Comparison of ENCODE assay signal across 2 cellular contexts in genomic region chr1:39981385-39981784, GRCh38.
TF ChIP-seq lines count a peak whose summit lies in the region.

No MANE protein-coding gene starts in this region.

TF ChIP-seq in SK-N-SH, 30 proteins besides CTCF, POLR2A, EP300 and RAD21:
- TF ChIP-seq MXI1 (IDR thresholded peaks at IDR 0.05; ENCODE audit: low read depth, low read length) (no peak), TAF1 (IDR thresholded peaks at IDR 0.05; ENCODE audit: borderline replicate concordance, low read depth, low read length) (no peak), ELF1 (IDR thresholded peaks at IDR 0.05) (no peak), USF2 (IDR thresholded peaks at IDR 0.05; ENCODE audit: borderline replicate concordance, low read depth, low read length) (no peak), TCF12 (IDR thresholded peaks at IDR 0.05) (no peak), YY1 (IDR thresholded peaks at IDR 0.05; ENCODE audit: low read depth) (no peak), NRF1 (IDR thresholded peaks at IDR 0.05; ENCODE audit: low read depth, low read length) (no peak), JUND (IDR thresholded peaks at IDR 0.05) (no peak), FOSL2 (IDR thresholded peaks at IDR 0.05; ENCODE audit: borderline replicate concordance, low read depth) (no peak), SIN3A (IDR thresholded peaks at IDR 0.05; ENCODE audit: borderline replicate concordance, low read depth, low read length) (no peak), MEF2A (IDR thresholded peaks at IDR 0.05; ENCODE audit: borderline replicate concordance, low read depth) (no peak)

TF ChIP-seq in SK-N-SH treated with all-trans-retinoic acid at 6 μM for 48 hours, 23 proteins besides CTCF, POLR2A, EP300 and RAD21:
- TF ChIP-seq ESRRG (CRISPR knock-in tag; IDR thresholded peaks at IDR 0.05) = no peak
- no peak for TF ChIP-seq RARB (CRISPR knock-in tag; IDR thresholded peaks at IDR 0.05)
- TF ChIP-seq BACH2 (CRISPR knock-in tag; IDR thresholded peaks at IDR 0.05; ENCODE audit: borderline replicate concordance) = no peak
- no peak for TF ChIP-seq CSRNP3 (CRISPR knock-in tag; IDR thresholded peaks at IDR 0.05)
- no peak for TF ChIP-seq ZNF565 (CRISPR knock-in tag; conservative IDR thresholded peaks at IDR 0.05; ENCODE audit: low read depth)
- no peak for TF ChIP-seq ZFP30 (CRISPR knock-in tag; IDR thresholded peaks at IDR 0.05)
- TF ChIP-seq GLIS3 (CRISPR knock-in tag; IDR thresholded peaks at IDR 0.05) = no peak
- no peak for TF ChIP-seq ISL1 (CRISPR knock-in tag; IDR thresholded peaks at IDR 0.05)
- TF ChIP-seq OSR1 (CRISPR knock-in tag; IDR thresholded peaks at IDR 0.05) = no peak
- TF ChIP-seq TCF4 (CRISPR knock-in tag; IDR thresholded peaks at IDR 0.05; ENCODE audit: borderline replicate concordance) = no peak
- no peak for TF ChIP-seq ZNF70 (CRISPR knock-in tag; IDR thresholded peaks at IDR 0.05)
- no peak for TF ChIP-seq PATZ1 (CRISPR knock-in tag; IDR thresholded peaks at IDR 0.05; ENCODE audit: borderline replicate concordance)
- TF ChIP-seq SNAI2 (CRISPR knock-in tag; IDR thresholded peaks at IDR 0.05) = no peak
- no peak for TF ChIP-seq ZNF8 (CRISPR knock-in tag; IDR thresholded peaks at IDR 0.05)
- TF ChIP-seq TSHZ2 (CRISPR knock-in tag; IDR thresholded peaks at IDR 0.05) = no peak
- TF ChIP-seq CREB5 (CRISPR knock-in tag; IDR thresholded peaks at IDR 0.05; ENCODE audit: low read depth) = no peak
- no peak for TF ChIP-seq ZFP3 (CRISPR knock-in tag; IDR thresholded peaks at IDR 0.05)
- TF ChIP-seq ZC3H10 (CRISPR knock-in tag; IDR thresholded peaks at IDR 0.05) = no peak
